19 cellular contexts compared by ENCODE assay signal in genomic region chr10:96254976-96255375, GRCh38. TPM values are rescaled to one million over a fixed set of nuclear protein-coding genes. Genes with fewer than 3 reads are reported as not detected.
"Had no signal": no experiment of that assay in that cellular context is flagged by ENCODE, and none has a peak within 500 bp of the region (broad histone marks: within the 10 kb centered on the region; RNA-seq: fewer than 3 reads in every experiment).

No MANE protein-coding gene starts in this region.

- H3K27ac Mint-ChIP-seq: activated CD8-positive, alpha-beta T cell treated with anti-CD3 and anti-CD28 coated beads, Interleukin-2, amount 10 ng/mL, durations not matched to agents 7 days and 5 days; activated naive CD4-positive, alpha-beta T cell treated with anti-CD3 and anti-CD28 coated beads, Interleukin-2, amount 50 U/mL, for 24 hours; T-helper 1 cell treated with Interleukin-12 subunit alpha and Interleukin-12 subunit beta and Interleukin-4 antibody, amounts not matched to agents 30 μg/mL and 1 μg/mL, for 36 hours had no signal

- ATAC-seq: activated CD8-positive, alpha-beta T cell treated with anti-CD3 and anti-CD28 coated beads, Interleukin-2, amount 10 ng/mL, durations not matched to agents 7 days and 5 days; PC-3 had no signal

- H3K4me1 Mint-ChIP-seq: activated naive CD4-positive, alpha-beta T cell treated with anti-CD3 and anti-CD28 coated beads, Interleukin-2, amount 50 U/mL, for 24 hours; central memory CD8-positive, alpha-beta T cell had no signal

- H3K9me3 Mint-ChIP-seq: activated naive CD4-positive, alpha-beta T cell treated with anti-CD3 and anti-CD28 coated beads, Interleukin-2, amount 50 U/mL, for 24 hours; central memory CD8-positive, alpha-beta T cell; T-helper 1 cell treated with Interleukin-12 subunit alpha and Interleukin-12 subunit beta and Interleukin-4 antibody, amounts not matched to agents 30 μg/mL and 1 μg/mL, for 36 hours had no signal

- DNase-seq: activated CD4-positive, alpha-beta T cell treated with anti-CD3 and anti-CD28 coated beads for 48 hours; activated CD4-positive, alpha-beta T cell treated with anti-CD3 and anti-CD28 coated beads, Interleukin-2, amount 50 U/mL, for 4 hours; activated CD4-positive, CD25-positive, alpha-beta regulatory T cell treated with anti-CD3 and anti-CD28 coated beads, Interleukin-2, amount 50 U/mL, for 72 hours; activated CD8-positive, alpha-beta memory T cell treated with anti-CD3 and anti-CD28 coated beads, Interleukin-2, amount 50 U/mL, for 48 hours; activated CD8-positive, alpha-beta T cell treated with anti-CD3 and anti-CD28 coated beads, Interleukin-2, amount 10 ng/mL, durations not matched to agents 7 days and 5 days; activated T-cell treated with anti-CD3 and anti-CD28 coated beads, Interleukin-2, amount 50 U/mL, for 1 hour; aorta; KG1; NCI-H1092; NCI-H2081 treated with DMSO at 0.1 percent for 48 hours; PC-3; SHP77 had no signal

- H3K36me3 Mint-ChIP-seq: activated naive CD4-positive, alpha-beta T cell treated with anti-CD3 and anti-CD28 coated beads, Interleukin-2, amount 50 U/mL, for 24 hours had no signal

- H3K27me3 Mint-ChIP-seq: activated naive CD4-positive, alpha-beta T cell treated with anti-CD3 and anti-CD28 coated beads, Interleukin-2, amount 50 U/mL, for 24 hours had no signal

- H3K4me3 Mint-ChIP-seq: activated CD8-positive, alpha-beta T cell treated with anti-CD3 and anti-CD28 coated beads, Interleukin-2, amount 10 ng/mL, durations not matched to agents 7 days and 5 days; activated naive CD4-positive, alpha-beta T cell treated with anti-CD3 and anti-CD28 coated beads, Interleukin-2, amount 50 U/mL, for 24 hours; central memory CD8-positive, alpha-beta T cell; T-helper 1 cell treated with Interleukin-12 subunit alpha and Interleukin-12 subunit beta and Interleukin-4 antibody, amounts not matched to agents 30 μg/mL and 1 μg/mL, for 36 hours had no signal

RNA-seq across cellular contexts. Expression of gene BLNK, which starts 16.4 kb away (rescaled TPM):
- total RNA-seq: activated CD8-positive, alpha-beta T cell treated with anti-CD3 and anti-CD28 coated beads, Interleukin-2, amount 10 ng/mL, durations not matched to agents 7 days and 5 days; LHCN-M2; M059J; PC-3; SK-MEL-5 had no signal

RNA-seq across cellular contexts. Expression of gene DNTT, which starts 49.3 kb away (rescaled TPM):
- total RNA-seq: activated CD8-positive, alpha-beta T cell treated with anti-CD3 and anti-CD28 coated beads, Interleukin-2, amount 10 ng/mL, durations not matched to agents 7 days and 5 days; aorta; bronchial epithelial cell; LHCN-M2; M059J; PC-3; SK-MEL-5 had no signal
- polyA plus RNA-seq: aorta had no signal
